2 cellular contexts compared by ENCODE assay signal in genomic region chr19:34731019-34731829, GRCh38.
TF ChIP-seq lines count a peak whose summit lies in the region.

No MANE protein-coding gene starts in this region.

TF ChIP-seq in A549, 52 proteins besides CTCF, POLR2A, EP300 and RAD21:
- TF ChIP-seq KDM5A (IDR thresholded peaks at IDR 0.05), result no peak
- TF ChIP-seq HMGXB4 (CRISPR knock-in tag; IDR thresholded peaks at IDR 0.05; ENCODE audit: borderline replicate concordance), result no peak
- peak; percentile 10 for TF ChIP-seq MAFK (IDR thresholded peaks at IDR 0.05; ENCODE audit: partially characterized antibody)
- TF ChIP-seq ATOH8 (CRISPR knock-in tag; IDR thresholded peaks at IDR 0.05; ENCODE audit: low read depth), result no peak
TF ChIP-seq in A549: peak in this region for 1.

TF ChIP-seq in WTC11, 78 proteins besides CTCF, POLR2A, EP300 and RAD21:
- no peak for TF ChIP-seq FOXK1 (CRISPR knock-in tag; IDR thresholded peaks at IDR 0.05)
- TF ChIP-seq EMX1 (CRISPR knock-in tag; IDR thresholded peaks at IDR 0.05), result no peak
- no peak for TF ChIP-seq MYBL2 (CRISPR knock-in tag; IDR thresholded peaks at IDR 0.05)
- no peak for TF ChIP-seq ZNF121 (CRISPR knock-in tag; IDR thresholded peaks at IDR 0.05)
- no peak for TF ChIP-seq CREM (CRISPR knock-in tag; IDR thresholded peaks at IDR 0.05)
- TF ChIP-seq TCF7 (CRISPR knock-in tag; IDR thresholded peaks at IDR 0.05; ENCODE audit: low read depth), result no peak
